ENCODE assay signal across 8 cellular contexts in the genomic region with DNA sequence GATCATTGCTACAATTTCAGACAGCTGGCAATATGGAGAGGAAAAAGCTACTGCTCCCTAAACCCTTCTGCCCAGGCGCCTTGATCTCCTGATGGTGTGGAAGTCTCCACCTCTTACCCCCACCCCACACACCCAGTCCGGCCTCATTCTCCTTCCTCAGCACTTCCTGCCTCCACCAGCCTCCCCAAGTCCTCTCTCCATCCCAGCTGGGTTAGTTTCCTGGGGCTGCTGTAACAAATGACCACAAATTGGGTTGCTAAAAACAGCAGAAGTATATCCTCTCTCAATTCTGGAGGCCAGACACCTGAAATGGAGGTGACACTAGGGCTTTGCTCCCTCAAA. TPM values are rescaled to one million over a fixed set of nuclear protein-coding genes. Genes with fewer than 3 reads are reported as not detected.
DNase-seq lines count a peak whose midpoint lies in the region; ATAC-seq and TF ChIP-seq lines count a peak whose summit lies in the region.

No MANE protein-coding gene starts in this region.

- H3K4me3 ChIP-seq in dorsolateral prefrontal cortex, result peak overlapping the region; percentile 37 to 80 (median 68)
- peak overlapping the region; percentile 84 for H3K4me3 ChIP-seq in neuron (ENCODE audit: low read length)

- H3K36me3 ChIP-seq in neuron (ENCODE audit: insufficient read depth, low read length), result no peaks in the 10 kb centered on the region

- intact Hi-C loops in dorsolateral prefrontal cortex (cut with DNase I), result loop anchor here in 1 of 2 donors (10.0 kb wide), 1 partner anchor 355 kb away; no protein-coding TSS in a partner anchor

- H3K27ac ChIP-seq in dorsolateral prefrontal cortex, result peak overlapping the region in 7 of 59 donors; percentile 59 to 83 (median 66)

- no peaks in the 10 kb centered on the region for H3K9me3 ChIP-seq in neuron (ENCODE audit: low read length)

- peaks cover 0 to 64% (median 6%) of the 10 kb centered on the region in 45 donors for H3K27me3 ChIP-seq in dorsolateral prefrontal cortex
- peaks cover 8% of the 10 kb centered on the region for H3K27me3 ChIP-seq in neuron (ENCODE audit: insufficient read depth, low read length)

- ATAC-seq in GM21423 (IDR thresholded peaks at IDR 0.05; ENCODE audit: unreplicated experiment), result no peak

- DNase-seq in GF-D8 (lab: John Stamatoyannopoulos, UW) (peak; percentile 1), NOMO-1 treated with DMSO at 0.1 percent for 48 hours (lab: John Stamatoyannopoulos, UW; ENCODE audit: unreplicated experiment) (peak; percentile 2), dorsolateral prefrontal cortex (peak in 1 of 10 donors; percentile 15), middle frontal gyrus (ENCODE audit: extremely low spot score, low spot score) (no peak), SW480 (ENCODE audit: low spot score) (no peak)
- no peak for DNase-seq in central memory CD4-positive, alpha-beta T cell

- no peak for TF ChIP-seq CTCF in dorsolateral prefrontal cortex (IDR thresholded peaks at IDR 0.05 in 54 of 56, conservative IDR thresholded peaks at IDR 0.05 in 2 of 56; ENCODE audit: low read depth in 1 of 56, partially characterized antibody in 56 of 56)

- peaks cover 5% of the 10 kb centered on the region for H3K4me1 ChIP-seq in neuron (ENCODE audit: insufficient read depth, low read length)

- H2AFZ ChIP-seq in neuron (ENCODE audit: low read depth, low read length), result no peak overlapping the region

RNA-seq across cellular contexts. Expression of gene CCNQ, which starts 1.1 kb away (rescaled TPM):
- total RNA-seq in dorsolateral prefrontal cortex, result 10 to 100 TPM; 15.7 to 45.8 (median 28.2) TPM

RNA-seq across cellular contexts. Expression of gene DUSP9, which starts 47.0 kb away (rescaled TPM):
- 10 to 100 TPM in 2 of 120 experiments, 1 to 10 TPM in 117, under 1 TPM in 1; 0.93 to 13.7 (median 3.5) TPM for total RNA-seq in dorsolateral prefrontal cortex

Comparison
In these comparisons a context has a peak if more than half of its experiments do, and no peak if none do; other contexts are left out.
1. DNase-seq: peak in GF-D8 (single experiment) and NOMO-1 treated with DMSO at 0.1 percent for 48 hours (single experiment); none in central memory CD4-positive, alpha-beta T cell (single experiment), middle frontal gyrus (single experiment) and SW480 (single experiment).